In the genomic region with DNA sequence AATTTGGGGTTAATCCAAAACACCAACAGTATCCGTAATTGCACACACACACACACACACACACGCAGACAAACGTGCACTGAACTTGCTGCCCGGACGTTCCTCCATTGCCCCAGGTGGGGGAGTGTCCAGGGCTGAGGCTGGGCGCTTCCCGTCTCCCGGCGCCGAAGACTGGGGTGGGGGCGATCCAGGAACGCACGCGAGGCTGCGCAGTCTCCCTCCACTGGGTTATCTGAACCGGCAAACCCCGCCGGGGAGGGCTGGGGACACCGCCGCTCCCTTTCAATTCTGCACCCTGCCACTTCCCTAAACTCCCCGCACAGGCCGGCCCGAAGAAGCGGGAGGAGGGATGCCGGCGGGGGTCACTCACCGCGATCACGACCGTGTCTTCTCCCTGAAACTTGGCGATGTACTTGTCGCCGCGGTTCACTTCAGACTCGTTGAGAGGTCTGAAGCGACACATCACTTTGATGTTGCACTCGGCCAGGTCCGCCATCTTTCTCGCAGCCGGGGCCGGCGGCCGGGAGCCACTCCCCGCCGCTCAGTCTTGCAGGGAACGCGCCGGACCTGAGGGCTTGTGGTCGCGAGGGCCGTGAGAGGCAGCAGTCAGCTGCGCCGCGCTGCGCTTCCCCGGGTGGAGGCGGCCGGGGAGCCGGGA, we compare ENCODE assay signal across 8 cellular contexts. TPM values are rescaled to one million over a fixed set of nuclear protein-coding genes. Genes with fewer than 3 reads are reported as not detected.
DNase-seq lines count a peak whose midpoint lies in the region; ATAC-seq, FAIRE-seq and TF ChIP-seq lines count a peak whose summit lies in the region.

No MANE protein-coding gene starts in this region.

- no peak for TF ChIP-seq EP300 in GM12878 (IDR thresholded peaks at IDR 0.05; ENCODE audit: borderline replicate concordance in 1 of 2, control insufficient read depth in 1 of 2, low read depth in 2 of 2, low read length in 2 of 2)

- peaks cover 41% of the 10 kb centered on the region for H3K4me1 Mint-ChIP-seq in GM23338

- CTCF ChIA-PET in GM12878 (lab: Yijun Ruan, JAX) = interaction anchor here (1.0 to 2.1 kb wide), 2 partner anchors 9 to 193 kb away, joined by 3 to 9 read pairs; no protein-coding TSS in a partner anchor

- H3K9ac ChIP-seq in GM12878 (ENCODE audit: control insufficient read depth, insufficient read depth, low read length) = peak overlapping the region; percentile 88

- H3K4me1 ChIP-seq in GM23338 (ENCODE audit: insufficient read depth) (peaks cover 36% of the 10 kb centered on the region), GM12878 (ENCODE audit: control insufficient read depth, insufficient read depth, low read length) (peaks cover 8% of the 10 kb centered on the region), gastrocnemius medialis (peaks cover 36 to 40% of the 10 kb centered on the region in 2 donors)

- RAD21 ChIA-PET in GM12878 (lab: Charles Lee; ENCODE audit: unreplicated experiment) = interaction anchor here (1.1 to 1.4 kb wide), 2 partner anchors 126 to 194 kb away, joined by 3 to 7 read pairs; no protein-coding TSS in a partner anchor

- TF ChIP-seq POLR2A in GM12878 (IDR thresholded peaks at IDR 0.05; ENCODE audit: low read depth, low read length) (no peak), gastrocnemius medialis (IDR thresholded peaks at IDR 0.05) (peak in 1 of 2 donors; percentile 64)

- no peaks in the 10 kb centered on the region for H3F3A ChIP-seq in GM23338 (replicated peaks; ENCODE audit: low read depth)

- peaks cover 15% of the 10 kb centered on the region for H3K27me3 Mint-ChIP-seq in GM23338 (ENCODE audit: insufficient read depth, low read depth, poor library complexity)

- peak overlapping the region; percentile 83 for H3K27ac ChIP-seq in GM23338 (ENCODE audit: low read depth)
- peak overlapping the region; percentile 87 for H3K27ac ChIP-seq in GM12878 (ENCODE audit: control insufficient read depth, insufficient read depth)
- peak overlapping the region; percentile 87 to 99 (median 96) for H3K27ac ChIP-seq in gastrocnemius medialis

- H3K4me3 Mint-ChIP-seq in GM23338 = peak overlapping the region; percentile 96

- H3K9me3 ChIP-seq in GM12878 (replicated peaks; ENCODE audit: control insufficient read depth, insufficient read depth, low read length) (no peaks in the 10 kb centered on the region), gastrocnemius medialis (no peaks in the 10 kb centered on the region)

- H4K20me1 ChIP-seq in GM23338 (replicated peaks; ENCODE audit: insufficient read depth) (peaks cover 37% of the 10 kb centered on the region), GM12878 (ENCODE audit: control insufficient read depth, insufficient read depth) (no peaks in the 10 kb centered on the region; the same call in 1 of the 2 replicates)

- WGBS in GM12878 (ENCODE audit: insufficient coverage, insufficient replicate concordance, low lambda C conversion rate, missing lambda C conversion rate) = under 1% methylated on average over 59 of the region's 59 CpGs

- POLR2A ChIA-PET in GM12878 (lab: Charles Lee) = interaction anchor here (0.6 to 1.0 kb wide), 3 partner anchors 126 to 432 kb away, joined by 3 to 8 read pairs (median 3); no protein-coding TSS in a partner anchor

- DNase-seq in GM12864 (ENCODE audit: low read depth) (peak; percentile 21), GM23338 (ENCODE audit: low spot score) (peak; percentile 79), Kasumi-1 (lab: John Stamatoyannopoulos, UW) (peak; percentile 77 to 78), T-helper 22 cell (ENCODE audit: low read depth) (peak; percentile 53), GM12878 (ENCODE audit: low read depth, low spot score) (no peak), gastrocnemius medialis (peak; percentile 49 to 68), OCI-M2 (lab: John Stamatoyannopoulos, UW; ENCODE audit: unreplicated experiment) (no peak)

- peaks cover 13% of the 10 kb centered on the region; the same call in 2 of the 3 replicates for H3K36me3 Mint-ChIP-seq in GM23338 (ENCODE audit: low read depth)

- SMC1A ChIA-PET in GM12878 (lab: Charles Lee; ENCODE audit: uncharacterized antibody, unreplicated experiment) = interaction anchor here (1.7 kb wide), 1 partner anchor 33 kb away, joined by 5 read pairs; no protein-coding TSS in a partner anchor

- intact Hi-C loops in GM12878 (cut with micrococcal nuclease; ENCODE audit: unreplicated experiment) = loop anchor here (5.0 to 10.0 kb wide), 2 partner anchors 289 to 322 kb away; partner anchors contain the start of gene EPC1
- intact Hi-C loops in gastrocnemius medialis (cut with DNase I; ENCODE audit: low total_unique reads) = loop anchor here (1.0 to 10.0 kb wide), 6 partner anchors 127 to 1083 kb away; partner anchors contain the start of genes ARHGAP12 and ITGB1

- H3K36me3 ChIP-seq in GM23338 (ENCODE audit: insufficient read depth) (no peaks in the 10 kb centered on the region), GM12878 (ENCODE audit: control insufficient read depth in 2 of 2, insufficient read depth in 2 of 2, low read length in 1 of 2) (no peaks in the 10 kb centered on the region), gastrocnemius medialis (no peaks in the 10 kb centered on the region)

- ATAC-seq in GM23338 (peak; percentile 81), GM12878 (peak; percentile 74), gastrocnemius medialis (peak; percentile 72 to 75)

- no peaks in the 10 kb centered on the region for H3K9me2 ChIP-seq in GM23338 (ENCODE audit: insufficient read depth)

- TF ChIP-seq CTCF in GM12864 (IDR thresholded peaks at IDR 0.05; ENCODE audit: low read depth, low read length, missing control alignments) (no peak), GM23338 (conservative IDR thresholded peaks at IDR 0.05; ENCODE audit: low read depth in 2 of 2) (no peak), GM12878 (IDR thresholded peaks at IDR 0.05 in 2 of 3, conservative IDR thresholded peaks at IDR 0.05 in 1 of 3; ENCODE audit: control insufficient read depth in 2 of 3, extremely low read depth in 1 of 3, insufficient read depth in 1 of 3, low read depth in 3 of 3, low read length in 3 of 3) (0 out of 6 replicates have a peak, but pooled peaks of 1 of the 3 experiments have one; percentile 9), gastrocnemius medialis (IDR thresholded peaks at IDR 0.05 in 4 of 5, conservative IDR thresholded peaks at IDR 0.05 in 1 of 5) (peak in 1 of 5 experiments; percentile 28)

- no peaks in the 10 kb centered on the region for H3K27me3 ChIP-seq in GM23338 (ENCODE audit: insufficient read depth)
- no peaks in the 10 kb centered on the region for H3K27me3 ChIP-seq in GM12878 (replicated peaks in 1 of 2; ENCODE audit: control insufficient read depth in 2 of 2, insufficient read depth in 2 of 2, low read length in 1 of 2)
- no peaks in the 10 kb centered on the region for H3K27me3 ChIP-seq in gastrocnemius medialis

- TF ChIP-seq RAD21 in GM12878 (IDR thresholded peaks at IDR 0.05; ENCODE audit: insufficient read depth, low read depth, low read length) = no peak

- H3K4me3 ChIP-seq in GM12864 (ENCODE audit: low read depth, low read length) = peak overlapping the region; percentile 72
- peak overlapping the region; percentile 85 for H3K4me3 ChIP-seq in GM23338
- peak overlapping the region; percentile 83 for H3K4me3 ChIP-seq in GM12878
- H3K4me3 ChIP-seq in iPS-11a (ENCODE audit: low read depth, low read length) = peak overlapping the region; percentile 96
- peak overlapping the region; percentile 75 to 91 (median 84) for H3K4me3 ChIP-seq in gastrocnemius medialis

- peaks cover 56% of the 10 kb centered on the region for H3K79me2 ChIP-seq in GM23338 (replicated peaks; ENCODE audit: insufficient read depth)
- peaks cover 56% of the 10 kb centered on the region for H3K79me2 ChIP-seq in GM12878 (ENCODE audit: control insufficient read depth, insufficient read depth, low read length)

- no peaks in the 10 kb centered on the region; the same call in 2 of the 3 replicates for H3K9me3 Mint-ChIP-seq in GM23338

- FAIRE-seq in GM12878 (lab: Jason Lieb, UNC) = peak; percentile 64

- peak overlapping the region; percentile 98 for H3K27ac Mint-ChIP-seq in GM23338

- no TSS peak for BruUV-seq in GM12878 (replicated peaks; lab: Mats Ljungman, UMichigan)

- H3K4me2 ChIP-seq in GM23338 (peak overlapping the region; percentile 88), GM12878 (ENCODE audit: control insufficient read depth, insufficient read depth) (no peak overlapping the region; the same call in 1 of the 2 replicates)

- H2AFZ ChIP-seq in GM23338 (no peak overlapping the region), GM12878 (ENCODE audit: control insufficient read depth, low read depth, low read length) (peak overlapping the region; percentile 86)

- in situ Hi-C loops in GM12878 (cut with MboI) (loop anchor here (10.0 kb wide), 2 partner anchors 289 to 319 kb away; partner anchors contain the start of gene EPC1), gastrocnemius medialis (cut with MboI; ENCODE audit: low sequenced_read_pairs in 4 of 4) (loop anchor here in 3 of 4 donors (10.0 to 25.0 kb wide), 3 partner anchors 282 to 319 kb away; partner anchors contain the start of gene EPC1 (in 1 of the 3))

TF ChIP-seq in GM23338, 12 proteins besides CTCF, POLR2A, EP300 and RAD21:
- TF ChIP-seq ZNF331 (CRISPR knock-in tag; IDR thresholded peaks at IDR 0.05; ENCODE audit: low read depth) (no peak), POLR2AphosphoS5 (IDR thresholded peaks at IDR 0.05; ENCODE audit: low read depth) (0 out of 2 replicates have a peak, but pooled peaks have one; percentile 16)

TF ChIP-seq in GM12878, 131 proteins besides CTCF, POLR2A, EP300 and RAD21 (continues in another document):
- TF ChIP-seq RELA (IDR thresholded peaks at IDR 0.05; ENCODE audit: borderline replicate concordance, partially characterized antibody) (no peak), DPF2 (IDR thresholded peaks at IDR 0.05) (no peak), RUNX3 (IDR thresholded peaks at IDR 0.05; ENCODE audit: low read length) (no peak)

RNA-seq across cellular contexts. Expression of gene KIF5B, which starts 0.6 kb away (rescaled TPM):
- 81.8 and 86.4 TPM in 2 replicates for total RNA-seq in GM23338 (2014; rRNA removed; shearing (Covaris generic))
- 49.5 and 63.5 TPM in 2 replicates for polyA plus RNA-seq in GM23338 (2016; fragmentation: Nextera tagmentation; extraction: Ambion mirVana)
- total RNA-seq in GM12878 (2013; cell fraction: nucleolus; rRNA removed) = 40.4 and 42.7 TPM in 2 replicates
- total RNA-seq in GM12878 (2014; rRNA removed) = 32.6 and 38.7 TPM in 2 replicates
- total RNA-seq in GM12878 (2014; rRNA removed; fragmentation: Illumina TruSeq; extraction: Trizol) = 46.3 and 47.4 TPM in 2 replicates
- 41.3 and 42.3 TPM in 2 replicates for total RNA-seq in GM12878 (2021)
- polyA plus RNA-seq in GM12878 (2011; ENCODE audit: low read depth) = 14.0 TPM
- 27.9 and 45.7 TPM in 2 replicates for polyA plus RNA-seq in GM12878 (2011; rRNA removed)
- 8.2 and 9.0 TPM in 2 replicates for polyA plus RNA-seq in GM12878 (2011; cell fraction: cytosol; rRNA removed)
- 13.7 and 18.2 TPM in 2 replicates for polyA plus RNA-seq in GM12878 (2011; cell fraction: nucleus; rRNA removed)
- 21.0 and 25.6 TPM in 2 replicates for polyA plus RNA-seq in GM12878 (2012)
- 44.8 and 55.7 TPM in 2 replicates for polyA plus RNA-seq in GM12878 (2014; fragmentation: Illumina TruSeq; extraction: Trizol)
- 10 to 100 TPM; 14.7 to 15.3 TPM for polyA plus RNA-seq in GM12878 (2014; fragmentation: Nextera tagmentation; extraction: Ambion mirVana)
- polyA plus RNA-seq in GM12878 (2014; rRNA removed) = 22.4 and 25.2 TPM in 2 replicates
- polyA plus RNA-seq in GM12878 (2016; fragmentation: Nextera tagmentation; extraction: Ambion mirVana) = 10 to 100 TPM; 33.5 to 34.0 TPM
- 15.8 and 29.3 TPM in 2 replicates for polyA minus RNA-seq in GM12878 (2011; rRNA and poly(A)+ RNA removed)
- polyA minus RNA-seq in GM12878 (2011; cell fraction: cytosol; rRNA and poly(A)+ RNA removed) = 12.6 and 15.2 TPM in 2 replicates
- polyA minus RNA-seq in GM12878 (2011; cell fraction: nucleus; rRNA and poly(A)+ RNA removed) = 11.5 and 18.0 TPM in 2 replicates
- 100 to 1,000 TPM; 123 to 151 (median 142) TPM for total RNA-seq in gastrocnemius medialis

Comparison
In these comparisons a context has a peak if more than half of its experiments do, and no peak if none do; other contexts are left out.
1. DNase-seq: peak in GM12864 (single experiment), GM23338 (single experiment), Kasumi-1 (2 of 2), T-helper 22 cell (single experiment) and gastrocnemius medialis (2 of 2); none in GM12878 (single experiment) and OCI-M2 (single experiment).
2. Peak in every context shown above with its lines, with median percentiles within 50 percentile points of each other: H3K4me3 ChIP-seq, ATAC-seq and H3K27ac ChIP-seq.